Comparison of ENCODE assay signal across 28 cellular contexts in genomic region chr2:155997538-155997937, GRCh38.
"Had no signal": no experiment of that assay in that cellular context is flagged by ENCODE, and none has a peak within 500 bp of the region (broad histone marks: within the 10 kb centered on the region; RNA-seq: fewer than 3 reads in every experiment).

No MANE protein-coding gene starts in this region.

- H3K9me3 ChIP-seq: MG63 had no signal

- H3K27me3 ChIP-seq: brain microvascular endothelial cell, MG63 had no signal

- H3K4me3 ChIP-seq: MG63 had no signal

- H3K36me3 ChIP-seq: brain microvascular endothelial cell, MG63 had no signal

- ATAC-seq: activated T-cell treated with anti-CD3 and anti-CD28 coated beads, Interleukin-2, amount 50 U/mL, for 4 hours; T-cell had no signal

- H3K27ac ChIP-seq: brain microvascular endothelial cell, VCaP had no signal

- DNase-seq: activated CD4-positive, alpha-beta memory T cell treated with anti-CD3 and anti-CD28 coated beads for 36 hours; activated CD4-positive, alpha-beta T cell treated with anti-CD3 and anti-CD28 coated beads, Interleukin-2, amount 10 ng/mL, durations not matched to agents 7 days and 5 days; activated CD4-positive, CD25-positive, alpha-beta regulatory T cell; activated CD8-positive, alpha-beta memory T cell treated with anti-CD3 and anti-CD28 coated beads for 24 hours; activated gamma-delta T cell; activated naive CD4-positive, alpha-beta T cell treated with anti-CD3 and anti-CD28 coated beads for 36 hours; activated T-cell treated with anti-CD3 and anti-CD28 coated beads, Interleukin-2, amount 50 U/mL, for 4 hours; amygdala; brain microvascular endothelial cell; caudate nucleus; KG1; MG63; MV-4-11; NCI-H1092 treated with DMSO at 0.1 percent for 48 hours; NCI-H1417 treated with DMSO at 0.1 percent for 48 hours; NCI-H1694; NCI-H2029; NCI-H2107; NCI-H2171 treated with DMSO at 0.1 percent for 48 hours; NCI-H345; NCI-H510A; NCI-H69; NK-92 treated with Interleukin-12 subunit alpha and Interleukin-12 subunit beta, amount 100 ng/mL, for 24 hours; SIG-M5; T-cell; T-helper 2 cell; T1000 had no signal
